1 cellular context compared by ENCODE assay signal in genomic region chr2:136212426-136213378, GRCh38.
TF ChIP-seq lines count a peak whose summit lies in the region.

No MANE protein-coding gene starts in this region.

TF ChIP-seq in GM12878, 131 proteins besides CTCF, POLR2A, EP300 and RAD21 (continued from another document and continues in another):
- TF ChIP-seq NR2C2 (IDR thresholded peaks at IDR 0.05; ENCODE audit: borderline replicate concordance, control insufficient read depth, insufficient read length, low read depth) (no peak), CREM (IDR thresholded peaks at IDR 0.05; ENCODE audit: low read depth) (peak; percentile 22; the same call in 1 of the 2 replicates), RUNX3 (IDR thresholded peaks at IDR 0.05; ENCODE audit: low read length) (peak; percentile 60; the same call in 1 of the 2 replicates), HDGF (IDR thresholded peaks at IDR 0.05) (peak; percentile 34; the same call in 1 of the 2 replicates), BCLAF1 (IDR thresholded peaks at IDR 0.05) (no peak), MTA2 (IDR thresholded peaks at IDR 0.05; ENCODE audit: low read depth) (peak; percentile 83), RAD51 (IDR thresholded peaks at IDR 0.05) (peak; percentile 71; the same call in 1 of the 2 replicates), EED (IDR thresholded peaks at IDR 0.05; ENCODE audit: low read depth) (peak; percentile 32; the same call in 1 of the 2 replicates), BMI1 (IDR thresholded peaks at IDR 0.05; ENCODE audit: borderline replicate concordance) (peak; percentile 11; the same call in 1 of the 2 replicates), RELB (IDR thresholded peaks at IDR 0.05; ENCODE audit: low read depth) (peak; percentile 84), STAT3 (IDR thresholded peaks at IDR 0.05; ENCODE audit: low read depth, low read length) (0 out of 2 replicates have a peak, but pooled peaks have one; percentile 41), NBN (IDR thresholded peaks at IDR 0.05) (peak; percentile 76), SMAD1 (IDR thresholded peaks at IDR 0.05; ENCODE audit: low read depth, partially characterized antibody) (no peak), RELA (IDR thresholded peaks at IDR 0.05; ENCODE audit: borderline replicate concordance, partially characterized antibody) (no peak), ETV6 (conservative IDR thresholded peaks at IDR 0.05 in 1 of 2, IDR thresholded peaks at IDR 0.05 in 1 of 2; ENCODE audit: borderline replicate concordance in 1 of 2, low read depth in 1 of 2) (peak in 1 of 2 experiments; percentile 37; a peak in 1 of 4 replicates), KDM1A (IDR thresholded peaks at IDR 0.05; ENCODE audit: borderline replicate concordance) (no peak), CHD4 (IDR thresholded peaks at IDR 0.05) (no peak), ZBTB33 (IDR thresholded peaks at IDR 0.05) (no peak), ZBED1 (IDR thresholded peaks at IDR 0.05; ENCODE audit: borderline replicate concordance) (peak; percentile 16; the same call in 1 of the 2 replicates), MYC (IDR thresholded peaks at IDR 0.05; ENCODE audit: insufficient read depth, insufficient read length, insufficient replicate concordance, low read length, severe bottlenecking) (no peak), ESRRA (IDR thresholded peaks at IDR 0.05; ENCODE audit: low read length) (peak; percentile 8; the same call in 1 of the 2 replicates), ZNF384 (IDR thresholded peaks at IDR 0.05; ENCODE audit: borderline replicate concordance, low read depth, low read length) (no peak), USF1 (IDR thresholded peaks at IDR 0.05; ENCODE audit: borderline replicate concordance, extremely low read length, insufficient read depth, low read depth, low read length) (no peak), ATF3 (IDR thresholded peaks at IDR 0.05; ENCODE audit: borderline replicate concordance, extremely low read depth, low read depth, low read length) (no peak), IKZF1 (conservative IDR thresholded peaks at IDR 0.05) (peak; percentile 78), ZNF622 (IDR thresholded peaks at IDR 0.05) (no peak), IKZF2 (IDR thresholded peaks at IDR 0.05) (peak in 1 of 2 experiments; percentile 80; a peak in 3 of 4 replicates), BACH1 (IDR thresholded peaks at IDR 0.05; ENCODE audit: borderline replicate concordance) (peak; percentile 18; the same call in 1 of the 2 replicates), CHD2 (IDR thresholded peaks at IDR 0.05; ENCODE audit: borderline replicate concordance, low read depth, low read length) (peak; percentile 77), SREBF1 (IDR thresholded peaks at IDR 0.05; ENCODE audit: low read length) (no peak), ATF2 (IDR thresholded peaks at IDR 0.05; ENCODE audit: low read length) (no peak), SMC3 (IDR thresholded peaks at IDR 0.05; ENCODE audit: borderline replicate concordance, low read length) (0 out of 2 replicates have a peak, but pooled peaks have one; percentile 2), TCF7 (IDR thresholded peaks at IDR 0.05; ENCODE audit: borderline replicate concordance) (no peak), BHLHE40 (IDR thresholded peaks at IDR 0.05; ENCODE audit: borderline replicate concordance in 1 of 2, low read depth in 2 of 2, low read length in 1 of 2) (peak; percentile 77 to 79; a peak in 3 of 4 replicates), TBL1XR1 (IDR thresholded peaks at IDR 0.05; ENCODE audit: low read depth, low read length) (peak; percentile 15; the same call in 1 of the 2 replicates), SKIL (IDR thresholded peaks at IDR 0.05; ENCODE audit: low read depth, poor library complexity, severe bottlenecking) (peak; percentile 75), PAX8 (IDR thresholded peaks at IDR 0.05) (no peak), NR2F1 (conservative IDR thresholded peaks at IDR 0.05) (peak; percentile 51), CHD1 (IDR thresholded peaks at IDR 0.05; ENCODE audit: low read depth, low read length) (no peak), ZBTB11 (CRISPR knock-in tag; IDR thresholded peaks at IDR 0.05) (no peak), SMARCA5 (IDR thresholded peaks at IDR 0.05) (0 out of 2 replicates have a peak, but pooled peaks have one; percentile 73), PAX5 (IDR thresholded peaks at IDR 0.05; ENCODE audit: borderline replicate concordance, low read depth, low read length) (no peak), POLR2AphosphoS5 (IDR thresholded peaks at IDR 0.05; ENCODE audit: low read length) (no peak), ZBTB40 (IDR thresholded peaks at IDR 0.05; ENCODE audit: borderline replicate concordance) (no peak), ATF7 (IDR thresholded peaks at IDR 0.05; ENCODE audit: low read depth) (peak; percentile 92)
